In the genomic region with DNA sequence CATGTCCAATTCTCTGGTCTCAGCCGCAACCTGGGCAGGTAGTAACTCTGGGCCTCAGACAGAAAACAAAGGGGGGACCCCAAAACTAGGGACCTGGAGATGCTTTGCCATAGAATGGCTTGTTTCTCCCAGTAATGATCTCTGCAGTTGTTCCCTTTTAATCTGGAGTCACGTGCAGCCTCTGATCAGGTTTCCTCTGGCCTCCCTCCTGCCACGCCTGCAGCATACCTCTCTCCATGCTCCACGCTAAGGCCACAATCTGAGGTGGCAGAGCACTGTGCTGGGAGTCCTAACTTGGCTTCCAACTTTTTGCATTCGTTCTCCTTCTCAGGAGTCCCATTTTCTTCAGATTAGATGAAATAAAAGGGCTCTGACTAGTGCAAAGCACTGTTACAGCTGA, we compare ENCODE assay signal across 8 cellular contexts. TPM values are rescaled to one million over a fixed set of nuclear protein-coding genes. Genes with fewer than 3 reads are reported as not detected.
A peak's percentile ranks its signal among the peaks of the same experiment; 100 is the strongest.
DNase-seq lines count a peak whose midpoint lies in the region; ATAC-seq, FAIRE-seq and TF ChIP-seq lines count a peak whose summit lies in the region.

No MANE protein-coding gene starts in this region.

- peaks cover 57% of the 10 kb centered on the region for H4K20me1 ChIP-seq in osteoblast (ENCODE audit: insufficient read depth, low read length)

- H3K79me2 ChIP-seq in osteoblast (ENCODE audit: insufficient read depth, low read length) = peaks cover 69% of the 10 kb centered on the region

- H3K4me3 ChIP-seq in fibroblast of the aortic adventitia (ENCODE audit: low read depth, low read length) (peak overlapping the region; percentile 84), osteoblast (ENCODE audit: insufficient read depth, low read length) (peak overlapping the region; percentile 97)

- peaks cover 45% of the 10 kb centered on the region for H3K36me3 ChIP-seq in osteoblast (ENCODE audit: insufficient read depth, low read length)

- H3K9me3 ChIP-seq in osteoblast (ENCODE audit: low read depth, low read length) = no peaks in the 10 kb centered on the region

- H3K9me3 Mint-ChIP-seq in T-cell = no peaks in the 10 kb centered on the region

- H3K4me2 ChIP-seq in osteoblast (ENCODE audit: insufficient read depth, low read length) = peak overlapping the region; percentile 94

- ATAC-seq in T-cell (replicated peaks in 1 of 4) = no peak

- peak overlapping the region; percentile 90 to 91 for H3K27ac Mint-ChIP-seq in T-cell

- no peaks in the 10 kb centered on the region for H3K27me3 ChIP-seq in osteoblast (ENCODE audit: insufficient read depth, low read length)

- H3K4me3 Mint-ChIP-seq in T-cell = peak overlapping the region; percentile 83 to 89 (median 88)

- no peak overlapping the region for H2AFZ ChIP-seq in osteoblast (ENCODE audit: low read length)

- TF ChIP-seq CTCF in fibroblast of the aortic adventitia (IDR thresholded peaks at IDR 0.05; ENCODE audit: insufficient read depth, low read length) (no peak), osteoblast (IDR thresholded peaks at IDR 0.05; ENCODE audit: extremely low read depth, low read depth, low read length) (no peak)

- H3K27me3 Mint-ChIP-seq in T-cell = no peaks in the 10 kb centered on the region

- DNase-seq in NCI-H82 (lab: John Stamatoyannopoulos, UW) (peak; percentile 44), NCI-H82 treated with DMSO at 0.1 percent for 48 hours (lab: John Stamatoyannopoulos, UW; ENCODE audit: unreplicated experiment) (no peak), T-cell (no peak), fibroblast of the aortic adventitia (ENCODE audit: low read depth) (no peak), osteoblast (ENCODE audit: insufficient read length, low spot score, missing footprints) (peak; percentile 84), ureter (ENCODE audit: low spot score) (no peak), frontal cortex (ENCODE audit: low spot score in 2 of 2) (no peak)
- no peak for DNase-seq in stimulated activated naive CD4-positive, alpha-beta T cell (lab: John Stamatoyannopoulos, UW)

- peaks cover 27 to 49% (median 46%) of the 10 kb centered on the region in 3 donors for H3K4me1 Mint-ChIP-seq in T-cell

- CTCF ChIA-PET in T-cell (lab: Charles Lee) = interaction anchor here (0.5 to 0.7 kb wide), 3 partner anchors 13 to 694 kb away, joined by 3 to 10 read pairs (median 3); no protein-coding TSS in a partner anchor

- POLR2A ChIA-PET in T-cell (lab: Charles Lee) = interaction anchor here in 1 of 2 donors (0.6 kb wide), 1 partner anchor 1748 kb away, joined by 3 read pairs; no protein-coding TSS in a partner anchor

- H3K4me1 ChIP-seq in osteoblast (ENCODE audit: insufficient read depth, low read length) = peaks cover 23% of the 10 kb centered on the region

- FAIRE-seq in frontal cortex (lab: Jason Lieb, UNC) = no peak

- H3K36me3 Mint-ChIP-seq in T-cell = peaks cover 19% of the 10 kb centered on the region

- peak overlapping the region; percentile 87 for H3K27ac ChIP-seq in osteoblast (ENCODE audit: low read depth, low read length)

RNA-seq across cellular contexts. Expression of gene PABPC4, which starts 1.9 kb away (rescaled TPM):
- total RNA-seq in T-cell = 100 to 1,000 TPM; 266 to 314 (median 276) TPM
- total RNA-seq in fibroblast of the aortic adventitia (ENCODE audit: low replicate concordance) = 139 and 422 TPM in 2 replicates
- 158 and 182 TPM in 2 replicates for total RNA-seq in osteoblast
- total RNA-seq in ureter = 360 TPM
- total RNA-seq in frontal cortex = 126 TPM

Comparison
In these comparisons a context has a peak if more than half of its experiments do, and no peak if none do; other contexts are left out.
1. DNase-seq: peak in NCI-H82 (single experiment) and osteoblast (single experiment); none in NCI-H82 treated with DMSO at 0.1 percent for 48 hours (single experiment), T-cell (0 of 34), fibroblast of the aortic adventitia (single experiment), stimulated activated naive CD4-positive, alpha-beta T cell (0 of 6), ureter (single experiment) and frontal cortex (0 of 2).